In genomic region chr15:82165948-82166376, GRCh38 we compare ENCODE assay signal across 19 cellular contexts.
DNase-seq lines count a peak whose midpoint lies in the region; ATAC-seq and TF ChIP-seq lines count a peak whose summit lies in the region.
"Had no signal": no experiment of that assay in that cellular context is flagged by ENCODE, and none has a peak within 500 bp of the region (broad histone marks: within the 10 kb centered on the region; RNA-seq: fewer than 3 reads in every experiment).

No MANE protein-coding gene starts in this region.

- H3K27ac ChIP-seq in mesenchymal stem cell (ENCODE audit: low read length, poor library complexity, severe bottlenecking): no peak overlapping the region
- H3K27ac ChIP-seq: VCaP had no signal

- H3K4me3 ChIP-seq in adipocyte (ENCODE audit: low read length) (no peak overlapping the region), mesenchymal stem cell (ENCODE audit: insufficient read depth in 1 of 2, low read depth in 1 of 2, low read length in 2 of 2) (no peak overlapping the region), lower leg skin (ENCODE audit: low read depth, poor library complexity, severe bottlenecking) (no peak overlapping the region)

- H4K8ac ChIP-seq in mesenchymal stem cell (ENCODE audit: low read length): no peak overlapping the region

- H3K27me3 ChIP-seq in adipocyte (replicated peaks; ENCODE audit: control insufficient read depth, insufficient read depth, low read length) (no peaks in the 10 kb centered on the region), mesenchymal stem cell (ENCODE audit: control insufficient read depth in 1 of 2, insufficient read depth in 1 of 2, low read length in 2 of 2) (no peaks in the 10 kb centered on the region)

- H3K4ac ChIP-seq in mesenchymal stem cell (ENCODE audit: low read depth in 1 of 2, low read length in 2 of 2): no peak overlapping the region

- no peak for TF ChIP-seq CTCF in lower leg skin (IDR thresholded peaks at IDR 0.05)

- H2AK5ac ChIP-seq in mesenchymal stem cell (ENCODE audit: low read length, severe bottlenecking): no peak overlapping the region

- H2BK12ac ChIP-seq in mesenchymal stem cell (ENCODE audit: low read length in 2 of 2): no peak overlapping the region

- no peaks in the 10 kb centered on the region for H3K79me1 ChIP-seq in mesenchymal stem cell (replicated peaks; ENCODE audit: low read length, poor library complexity, severe bottlenecking)

- H2AFZ ChIP-seq in mesenchymal stem cell (ENCODE audit: low read depth, low read length): no peak overlapping the region

- H3K18ac ChIP-seq in mesenchymal stem cell (ENCODE audit: low read depth in 1 of 2, low read length in 2 of 2): no peak overlapping the region

- 17% methylated on average over 1 of the region's 1 CpG for WGBS in mesenchymal stem cell
- WGBS in lower leg skin, 2 donors: 55 to 73% methylated on average over 1 of the region's 1 CpG

- no peak overlapping the region for H3K14ac ChIP-seq in mesenchymal stem cell (ENCODE audit: low read length in 2 of 2)

- H3K9me3 ChIP-seq in adipocyte (ENCODE audit: control insufficient read depth, low read length): no peaks in the 10 kb centered on the region
- no peaks in the 10 kb centered on the region for H3K9me3 ChIP-seq in mesenchymal stem cell (ENCODE audit: control insufficient read depth, low read length)

- ATAC-seq in GM21381 (IDR thresholded peaks at IDR 0.05; ENCODE audit: unreplicated experiment) (peak; percentile 55), GM19035 (IDR thresholded peaks at IDR 0.05; ENCODE audit: unreplicated experiment) (no peak)
- ATAC-seq: right cardiac atrium, T-cell had no signal

- H4K91ac ChIP-seq in mesenchymal stem cell (ENCODE audit: low read length): no peak overlapping the region

- intact Hi-C loops in lower leg skin (cut with DNase I; ENCODE audit: low total_unique reads): no loop called here

- TF ChIP-seq POLR2A in lower leg skin (IDR thresholded peaks at IDR 0.05): no peak

- H2BK120ac ChIP-seq in mesenchymal stem cell (ENCODE audit: low read depth, low read length): no peak overlapping the region

- no peak overlapping the region for H2BK15ac ChIP-seq in mesenchymal stem cell (ENCODE audit: low read depth, poor library complexity, severe bottlenecking)

- H3K4me1 ChIP-seq in adipocyte (ENCODE audit: control insufficient read depth, insufficient read depth, low read length): peaks cover 4% of the 10 kb centered on the region
- H3K4me1 ChIP-seq in mesenchymal stem cell (ENCODE audit: control insufficient read depth, insufficient read depth, low read depth, low read length): no peaks in the 10 kb centered on the region

- H3K23ac ChIP-seq in mesenchymal stem cell (ENCODE audit: low read length in 2 of 2): no peak overlapping the region

- H3K36me3 ChIP-seq in adipocyte (ENCODE audit: control insufficient read depth, insufficient read depth, low read length, severe bottlenecking) (peaks cover 16% of the 10 kb centered on the region), mesenchymal stem cell (ENCODE audit: control insufficient read depth in 1 of 2, insufficient read depth in 2 of 2, low read depth in 1 of 2, low read length in 2 of 2) (peaks cover 2 to 34% of the 10 kb centered on the region in 2 experiments)

- H3K9ac ChIP-seq in adipocyte (ENCODE audit: low read length) (no peak overlapping the region), mesenchymal stem cell (ENCODE audit: low read length) (no peak overlapping the region)

- H3K4me2 ChIP-seq in mesenchymal stem cell (ENCODE audit: low read length, poor library complexity, severe bottlenecking): no peak overlapping the region

- H2BK5ac ChIP-seq in mesenchymal stem cell (ENCODE audit: low read depth, low read length, poor library complexity, severe bottlenecking): no peak overlapping the region

- DNase-seq in EL (peak; percentile 22), adipocyte (ENCODE audit: low read depth) (peak; percentile 8), mesenchymal stem cell (peak; percentile 57), cerebellum (ENCODE audit: low spot score) (no peak), lower leg skin (ENCODE audit: low spot score in 2 of 2) (no peak), NCI-H128 (lab: John Stamatoyannopoulos, UW; ENCODE audit: unreplicated experiment) (no peak)
- DNase-seq: activated CD4-positive, alpha-beta T cell treated with anti-CD3 and anti-CD28 coated beads, Interleukin-2, amount 50 U/mL, for 4 hours; activated T-cell treated with anti-CD3 and anti-CD28 coated beads, Interleukin-2, amount 50 U/mL, for 24 hours; effector CD4-positive, alpha-beta T cell; H9; NCI-H1694; NCI-H226; NK-92 treated with Interleukin-12 subunit alpha and Interleukin-12 subunit beta, amount 100 ng/mL, for 24 hours; occipital lobe; right cardiac atrium; T-cell had no signal

Comparison
In these comparisons a context has a peak if more than half of its experiments do, and no peak if none do; other contexts are left out.
1. DNase-seq: peak in EL (single experiment), adipocyte (single experiment) and mesenchymal stem cell (single experiment); none in cerebellum (single experiment), lower leg skin (0 of 2) and NCI-H128 (single experiment).